Comparison of ENCODE assay signal across 3 cellular contexts in genomic region chr3:12632523-12632922, GRCh38.
TF ChIP-seq lines count a peak whose summit lies in the region.

No MANE protein-coding gene starts in this region.

TF ChIP-seq in GM23338, 12 proteins besides CTCF, POLR2A, EP300 and RAD21 (continues in another document):
- TF ChIP-seq POLR2AphosphoS5 (IDR thresholded peaks at IDR 0.05; ENCODE audit: low read depth), result no peak
- TF ChIP-seq NANOG (IDR thresholded peaks at IDR 0.05; ENCODE audit: borderline replicate concordance), result no peak
- no peak for TF ChIP-seq ZNF114 (CRISPR knock-in tag; IDR thresholded peaks at IDR 0.05)
- TF ChIP-seq REST (IDR thresholded peaks at IDR 0.05; ENCODE audit: unreplicated experiment), result no peak

TF ChIP-seq in K562, 482 proteins besides CTCF, POLR2A, EP300 and RAD21:
- no peak for TF ChIP-seq FOXJ3 (CRISPR knock-in tag; IDR thresholded peaks at IDR 0.05)
- no peak for TF ChIP-seq KDM2B (CRISPR knock-in tag; IDR thresholded peaks at IDR 0.05)
- TF ChIP-seq VEZF1 (CRISPR knock-in tag; IDR thresholded peaks at IDR 0.05), result no peak
- no peak for TF ChIP-seq ZHX1 (conservative IDR thresholded peaks at IDR 0.05; ENCODE audit: low read length)
- TF ChIP-seq ZBTB12 (CRISPR knock-in tag; IDR thresholded peaks at IDR 0.05), result no peak
TF ChIP-seq in K562: peak in this region for 0.

TF ChIP-seq in GM12891, 5 proteins besides CTCF, POLR2A, EP300 and RAD21:
- TF ChIP-seq POU2F2 (IDR thresholded peaks at IDR 0.05; ENCODE audit: low read depth, low read length) (no peak), POLR2AphosphoS5 (IDR thresholded peaks at IDR 0.05; ENCODE audit: low read depth, low read length) (no peak), SPI1 (IDR thresholded peaks at IDR 0.05; ENCODE audit: low read depth, low read length) (no peak), PAX5 (IDR thresholded peaks at IDR 0.05; ENCODE audit: insufficient read depth, low read length, severe bottlenecking) (no peak), TAF1 (IDR thresholded peaks at IDR 0.05; ENCODE audit: low read depth, low read length) (no peak)
